ENCODE assay signal across 17 cellular contexts in the genomic region with DNA sequence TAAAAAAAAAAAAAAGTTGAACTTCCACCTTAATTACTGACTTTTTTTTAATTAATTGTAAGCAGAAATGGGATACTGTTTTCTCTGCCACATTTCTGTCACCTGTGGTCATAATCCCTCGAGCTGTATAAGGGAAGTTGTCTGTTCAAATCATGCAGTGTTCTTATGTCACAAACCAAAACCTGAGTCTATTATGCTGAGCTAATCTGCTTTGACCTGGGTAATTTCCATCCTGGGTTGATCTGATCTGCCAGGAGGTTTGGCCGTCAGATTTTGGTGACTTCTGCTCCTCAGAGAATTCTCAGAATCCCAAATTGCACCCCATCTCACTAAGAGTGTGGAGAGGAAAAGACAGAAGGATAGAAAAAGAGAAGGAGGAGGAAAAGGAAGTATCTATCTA.
"Had no signal": no experiment of that assay in that cellular context is flagged by ENCODE, and none has a peak within 500 bp of the region (broad histone marks: within the 10 kb centered on the region; RNA-seq: fewer than 3 reads in every experiment).

No MANE protein-coding gene starts in this region.

- H3K4me1 Mint-ChIP-seq: activated CD4-positive, alpha-beta memory T cell treated with anti-CD3 and anti-CD28 coated beads, Interleukin-2, amount 10 ng/mL, durations not matched to agents 7 days and 5 days; activated CD4-positive, alpha-beta T cell treated with anti-CD3 and anti-CD28 coated beads for 36 hours; naive thymus-derived CD4-positive, alpha-beta T cell had no signal

- H3K4me3 ChIP-seq: colonic mucosa, esophagus muscularis mucosa, left ventricle myocardium inferior, mucosa of descending colon, pancreas, stomach, testis, upper lobe of right lung had no signal

- H3K36me3 ChIP-seq: colonic mucosa, esophagus muscularis mucosa, left ventricle myocardium inferior, pancreas, stomach, upper lobe of right lung had no signal

- H3K27me3 ChIP-seq: colonic mucosa, esophagus muscularis mucosa, pancreas, stomach, testis, upper lobe of right lung had no signal

- H3K27me3 Mint-ChIP-seq: activated CD4-positive, alpha-beta memory T cell treated with anti-CD3 and anti-CD28 coated beads, Interleukin-2, amount 10 ng/mL, durations not matched to agents 7 days and 5 days; activated CD4-positive, alpha-beta T cell treated with anti-CD3 and anti-CD28 coated beads for 36 hours; naive thymus-derived CD4-positive, alpha-beta T cell had no signal

- H3K27ac ChIP-seq: colonic mucosa, esophagus muscularis mucosa, left ventricle myocardium inferior, pancreas, stomach, testis, upper lobe of right lung, VCaP had no signal

- DNase-seq: activated CD4-positive, alpha-beta memory T cell treated with anti-CD3 and anti-CD28 coated beads, Interleukin-2, amount 10 ng/mL, durations not matched to agents 7 days and 5 days; activated CD4-positive, alpha-beta T cell treated with anti-CD3 and anti-CD28 coated beads for 36 hours; activated gamma-delta T cell; activated T-cell treated with anti-CD3 and anti-CD28 coated beads, Interleukin-2, amount 50 U/mL, for 4 hours; colonic mucosa; glutamatergic neuron; left ventricle myocardium inferior; mucosa of descending colon; naive thymus-derived CD4-positive, alpha-beta T cell; pancreas; stimulated activated CD4-positive, alpha-beta T cell treated with anti-CD3 and anti-CD28 coated beads, Interleukin-1b, Interleukin-23, amount 100 ng/mL, for 48 hours; stomach; testis; upper lobe of right lung had no signal

- H3K4me3 Mint-ChIP-seq: activated CD4-positive, alpha-beta memory T cell treated with anti-CD3 and anti-CD28 coated beads, Interleukin-2, amount 10 ng/mL, durations not matched to agents 7 days and 5 days; activated CD4-positive, alpha-beta T cell treated with anti-CD3 and anti-CD28 coated beads for 36 hours; activated T-cell treated with anti-CD3 and anti-CD28 coated beads, Interleukin-2, amount 50 U/mL, for 4 hours; naive thymus-derived CD4-positive, alpha-beta T cell had no signal

- H3K27ac Mint-ChIP-seq: activated CD4-positive, alpha-beta memory T cell treated with anti-CD3 and anti-CD28 coated beads, Interleukin-2, amount 10 ng/mL, durations not matched to agents 7 days and 5 days; activated CD4-positive, alpha-beta T cell treated with anti-CD3 and anti-CD28 coated beads for 36 hours; activated naive CD4-positive, alpha-beta T cell treated with anti-CD3 and anti-CD28 coated beads, Interleukin-2, amount 50 U/mL, for 72 hours; naive thymus-derived CD4-positive, alpha-beta T cell had no signal

- ATAC-seq: activated CD4-positive, alpha-beta T cell treated with anti-CD3 and anti-CD28 coated beads for 36 hours; activated naive CD4-positive, alpha-beta T cell treated with anti-CD3 and anti-CD28 coated beads, Interleukin-2, amount 50 U/mL, for 72 hours; activated T-cell treated with anti-CD3 and anti-CD28 coated beads, Interleukin-2, amount 50 U/mL, for 4 hours; mucosa of descending colon; naive thymus-derived CD4-positive, alpha-beta T cell; pancreas; upper lobe of right lung had no signal

- H3K9me3 Mint-ChIP-seq: activated CD4-positive, alpha-beta memory T cell treated with anti-CD3 and anti-CD28 coated beads, Interleukin-2, amount 10 ng/mL, durations not matched to agents 7 days and 5 days had no signal

- H3K36me3 Mint-ChIP-seq: naive thymus-derived CD4-positive, alpha-beta T cell had no signal

- H3K9me3 ChIP-seq: colonic mucosa, esophagus muscularis mucosa, left ventricle myocardium inferior, pancreas, stomach, testis, upper lobe of right lung had no signal

- H3K4me1 ChIP-seq: colonic mucosa, esophagus muscularis mucosa, left ventricle myocardium inferior, pancreas, testis, upper lobe of right lung had no signal
